ENCODE assay signal across 8 cellular contexts in the genomic region with DNA sequence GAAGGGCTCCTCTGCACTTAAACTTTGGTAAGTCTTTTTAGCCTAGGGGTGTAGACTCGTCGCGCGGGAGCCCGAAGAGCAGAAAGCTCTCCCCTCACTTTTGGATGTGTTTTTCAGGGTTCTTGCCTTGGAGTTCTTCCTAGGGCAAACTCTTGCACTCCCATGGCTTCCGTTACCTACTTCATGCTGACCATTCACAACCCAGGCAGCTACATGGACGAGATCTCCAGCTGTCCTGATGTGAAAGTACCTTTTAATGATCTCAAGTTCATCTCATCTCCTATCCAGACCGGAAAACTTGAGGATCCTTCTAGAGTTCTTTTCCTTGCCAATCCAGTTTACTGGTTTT. TPM values are rescaled to one million over a fixed set of nuclear protein-coding genes. Genes with fewer than 3 reads are reported as not detected.
DNase-seq lines count a peak whose midpoint lies in the region; ATAC-seq and TF ChIP-seq lines count a peak whose summit lies in the region.

No MANE protein-coding gene starts in this region.

- peak overlapping the region; percentile 89 for H3K4me2 ChIP-seq in GM23338

- no peaks in the 10 kb centered on the region for H3K9me3 Mint-ChIP-seq in GM23338

- H3K27ac Mint-ChIP-seq in GM23338 = peak overlapping the region; percentile 97

- H3K9me2 ChIP-seq in GM23338 (ENCODE audit: insufficient read depth) = no peaks in the 10 kb centered on the region

- TF ChIP-seq EP300 in sigmoid colon (IDR thresholded peaks at IDR 0.05) = no peak

- H3F3A ChIP-seq in GM23338 (replicated peaks; ENCODE audit: low read depth) = no peaks in the 10 kb centered on the region; the same call in 1 of the 2 replicates

- H3K4me1 ChIP-seq in GM23338 (ENCODE audit: insufficient read depth) (peaks cover 19% of the 10 kb centered on the region), SJCRH30 (no peaks in the 10 kb centered on the region), sigmoid colon (peaks cover 0 to 41% (median 34%) of the 10 kb centered on the region in 4 donors)

- no peak for TF ChIP-seq POLR2A in sigmoid colon (IDR thresholded peaks at IDR 0.05)

- intact Hi-C loops in sigmoid colon (cut with DNase I) = no loop called here

- peaks cover 92% of the 10 kb centered on the region for H3K79me2 ChIP-seq in GM23338 (replicated peaks; ENCODE audit: insufficient read depth)

- peaks cover 4% of the 10 kb centered on the region; the same call in 1 of the 2 replicates for H3K36me3 ChIP-seq in GM23338 (ENCODE audit: insufficient read depth)
- peaks cover 7% of the 10 kb centered on the region; the same call in 1 of the 2 replicates for H3K36me3 ChIP-seq in SJCRH30
- peaks cover 0 to 6% (median 2%) of the 10 kb centered on the region in 4 donors for H3K36me3 ChIP-seq in sigmoid colon

- ATAC-seq in GM23338 = no peak
- no peak for ATAC-seq in GM18861 (IDR thresholded peaks at IDR 0.05; ENCODE audit: unreplicated experiment)
- no peak for ATAC-seq in GM19452 (IDR thresholded peaks at IDR 0.05; ENCODE audit: unreplicated experiment)

- H3K4me3 ChIP-seq in GM23338 (peak overlapping the region; percentile 86), SJCRH30 (peak overlapping the region; percentile 95), fibroblast of villous mesenchyme (ENCODE audit: low read depth, low read length) (peak overlapping the region; percentile 86), sigmoid colon (peak overlapping the region; percentile 80 to 93 (median 90))

- H3K4me1 Mint-ChIP-seq in GM23338 = peaks cover 5% of the 10 kb centered on the region; the same call in 2 of the 3 replicates

- H3K9me3 ChIP-seq in SJCRH30 (replicated peaks) = no peaks in the 10 kb centered on the region
- H3K9me3 ChIP-seq in sigmoid colon = no peaks in the 10 kb centered on the region

- H2AFZ ChIP-seq in GM23338 = no peak overlapping the region

- H3K27me3 ChIP-seq in GM23338 (ENCODE audit: insufficient read depth) (no peaks in the 10 kb centered on the region), SJCRH30 (no peaks in the 10 kb centered on the region), sigmoid colon (no peaks in the 10 kb centered on the region)

- H3K4me3 Mint-ChIP-seq in GM23338 = no peak overlapping the region; the same call in 2 of the 3 replicates

- TF ChIP-seq CTCF in GM23338 (conservative IDR thresholded peaks at IDR 0.05; ENCODE audit: low read depth in 2 of 2) = no peak
- TF ChIP-seq CTCF in fibroblast of villous mesenchyme (IDR thresholded peaks at IDR 0.05; ENCODE audit: insufficient read depth, low read depth, low read length) = no peak
- TF ChIP-seq CTCF in sigmoid colon (IDR thresholded peaks at IDR 0.05) = no peak

- DNase-seq in GM23338 (ENCODE audit: low spot score) = no peak
- DNase-seq in SJCRH30 = no peak
- no peak for DNase-seq in fibroblast of villous mesenchyme (ENCODE audit: low read depth)
- no peak for DNase-seq in sigmoid colon
- DNase-seq in NCI-H1092 (lab: John Stamatoyannopoulos, UW) = no peak
- no peak for DNase-seq in activated gamma-delta T cell (lab: John Stamatoyannopoulos, UW)

- H3K36me3 Mint-ChIP-seq in GM23338 (ENCODE audit: low read depth) = peaks cover 10% of the 10 kb centered on the region

- H4K20me1 ChIP-seq in GM23338 (replicated peaks; ENCODE audit: insufficient read depth) = peaks cover 19% of the 10 kb centered on the region

- 0 to 1% methylated on average over 8 of the region's 8 CpGs for WGBS in sigmoid colon, 2 donors

- H3K27ac ChIP-seq in GM23338 (ENCODE audit: low read depth) = peak overlapping the region; percentile 84; the same call in 1 of the 2 replicates
- H3K27ac ChIP-seq in SJCRH30 = peak overlapping the region; percentile 86
- H3K27ac ChIP-seq in sigmoid colon = peak overlapping the region; percentile 77 to 90 (median 89)

- peaks cover 2% of the 10 kb centered on the region for H3K27me3 Mint-ChIP-seq in GM23338 (ENCODE audit: insufficient read depth, low read depth, poor library complexity)

TF ChIP-seq in GM23338, 12 proteins besides CTCF, POLR2A, EP300 and RAD21:
- no peak for TF ChIP-seq EZH2 (IDR thresholded peaks at IDR 0.05; ENCODE audit: low read depth, unreplicated experiment)
- TF ChIP-seq ZNF331 (CRISPR knock-in tag; IDR thresholded peaks at IDR 0.05; ENCODE audit: low read depth) = no peak
- TF ChIP-seq ZNF114 (CRISPR knock-in tag; IDR thresholded peaks at IDR 0.05) = no peak
- TF ChIP-seq ETS1 (IDR thresholded peaks at IDR 0.05) = no peak
- TF ChIP-seq, protein P1, sequence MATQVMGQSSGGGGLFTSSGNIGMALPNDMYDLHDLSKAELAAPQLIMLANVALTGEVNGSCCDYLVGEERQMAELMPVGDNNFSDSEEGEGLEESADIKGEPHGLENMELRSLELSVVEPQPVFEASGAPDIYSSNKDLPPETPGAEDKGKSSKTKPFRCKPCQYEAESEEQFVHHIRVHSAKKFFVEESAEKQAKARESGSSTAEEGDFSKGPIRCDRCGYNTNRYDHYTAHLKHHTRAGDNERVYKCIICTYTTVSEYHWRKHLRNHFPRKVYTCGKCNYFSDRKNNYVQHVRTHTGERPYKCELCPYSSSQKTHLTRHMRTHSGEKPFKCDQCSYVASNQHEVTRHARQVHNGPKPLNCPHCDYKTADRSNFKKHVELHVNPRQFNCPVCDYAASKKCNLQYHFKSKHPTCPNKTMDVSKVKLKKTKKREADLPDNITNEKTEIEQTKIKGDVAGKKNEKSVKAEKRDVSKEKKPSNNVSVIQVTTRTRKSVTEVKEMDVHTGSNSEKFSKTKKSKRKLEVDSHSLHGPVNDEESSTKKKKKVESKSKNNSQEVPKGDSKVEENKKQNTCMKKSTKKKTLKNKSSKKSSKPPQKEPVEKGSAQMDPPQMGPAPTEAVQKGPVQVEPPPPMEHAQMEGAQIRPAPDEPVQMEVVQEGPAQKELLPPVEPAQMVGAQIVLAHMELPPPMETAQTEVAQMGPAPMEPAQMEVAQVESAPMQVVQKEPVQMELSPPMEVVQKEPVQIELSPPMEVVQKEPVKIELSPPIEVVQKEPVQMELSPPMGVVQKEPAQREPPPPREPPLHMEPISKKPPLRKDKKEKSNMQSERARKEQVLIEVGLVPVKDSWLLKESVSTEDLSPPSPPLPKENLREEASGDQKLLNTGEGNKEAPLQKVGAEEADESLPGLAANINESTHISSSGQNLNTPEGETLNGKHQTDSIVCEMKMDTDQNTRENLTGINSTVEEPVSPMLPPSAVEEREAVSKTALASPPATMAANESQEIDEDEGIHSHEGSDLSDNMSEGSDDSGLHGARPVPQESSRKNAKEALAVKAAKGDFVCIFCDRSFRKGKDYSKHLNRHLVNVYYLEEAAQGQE (IDR thresholded peaks at IDR 0.05; ENCODE audit: unreplicated experiment) = no peak
- no peak for TF ChIP-seq STAT1 (IDR thresholded peaks at IDR 0.05; ENCODE audit: unreplicated experiment)
- TF ChIP-seq EZH2phosphoT487 (IDR thresholded peaks at IDR 0.05; ENCODE audit: unreplicated experiment) = no peak
- TF ChIP-seq POLR2AphosphoS5 (IDR thresholded peaks at IDR 0.05; ENCODE audit: low read depth) = no peak
- TF ChIP-seq JUNB (IDR thresholded peaks at IDR 0.05; ENCODE audit: unreplicated experiment) = no peak

RNA-seq across cellular contexts. Expression of gene ZBTB26, which starts 0.5 kb away (rescaled TPM):
- 9.0 and 9.7 TPM in 2 replicates for total RNA-seq in GM23338 (2014; rRNA removed; shearing (Covaris generic))
- polyA plus RNA-seq in GM23338 (2016; fragmentation: Nextera tagmentation; extraction: Ambion mirVana) = 2.7 and 3.0 TPM in 2 replicates
- total RNA-seq in SJCRH30 (2014; rRNA removed; shearing (Covaris generic)) = 10.0 and 12.4 TPM in 2 replicates
- 3.5 and 4.3 TPM in 2 replicates for total RNA-seq in fibroblast of villous mesenchyme
- total RNA-seq in sigmoid colon = 10 to 100 TPM in 3 of 4 donors, 1 to 10 TPM in 1; 9.2 to 13.3 (median 11.4) TPM
- polyA plus RNA-seq in sigmoid colon = 1 to 10 TPM; 1.4 to 3.6 (median 3.2) TPM

RNA-seq across cellular contexts. Expression of gene RABGAP1, which starts 9.0 kb away (rescaled TPM):
- total RNA-seq in GM23338 (2014; rRNA removed; shearing (Covaris generic)) = 33.9 and 34.0 TPM in 2 replicates
- polyA plus RNA-seq in GM23338 (2016; fragmentation: Nextera tagmentation; extraction: Ambion mirVana) (8.1 and 8.5 TPM in 2 replicates), sigmoid colon (10 to 100 TPM; 12.5 to 17.3 (median 15.0) TPM)
- total RNA-seq in SJCRH30 (2014; rRNA removed; shearing (Covaris generic)) = 52.9 and 57.4 TPM in 2 replicates
- total RNA-seq in fibroblast of villous mesenchyme (47.4 and 60.9 TPM in 2 replicates), sigmoid colon (100 to 1,000 TPM in 2 of 4 donors, 10 to 100 TPM in 2; 90.6 to 110 (median 98.9) TPM)

RNA-seq across cellular contexts. Expression of gene ZBTB6, which starts 18.7 kb away (rescaled TPM):
- 12.7 and 16.9 TPM in 2 replicates for total RNA-seq in GM23338 (2014; rRNA removed; shearing (Covaris generic))
- polyA plus RNA-seq in GM23338 (2016; fragmentation: Nextera tagmentation; extraction: Ambion mirVana) (3.2 and 4.0 TPM in 2 replicates), sigmoid colon (1 to 10 TPM; 3.0 to 4.4 (median 4.4) TPM)
- total RNA-seq in SJCRH30 (2014; rRNA removed; shearing (Covaris generic)) = 26.2 and 27.0 TPM in 2 replicates
- total RNA-seq in fibroblast of villous mesenchyme (11.6 and 20.3 TPM in 2 replicates), sigmoid colon (10 to 100 TPM in 2 of 4 donors, 1 to 10 TPM in 2; 7.1 to 14.5 (median 10.3) TPM)

RNA-seq across cellular contexts. Expression of gene RC3H2, which starts 26.7 kb away (rescaled TPM):
- total RNA-seq in GM23338 (2014; rRNA removed; shearing (Covaris generic)) = 37.5 and 42.1 TPM in 2 replicates
- polyA plus RNA-seq in GM23338 (2016; fragmentation: Nextera tagmentation; extraction: Ambion mirVana) (20.6 and 24.9 TPM in 2 replicates), sigmoid colon (10 to 100 TPM; 11.4 to 13.1 (median 12.0) TPM)
- 84.7 and 91.0 TPM in 2 replicates for total RNA-seq in SJCRH30 (2014; rRNA removed; shearing (Covaris generic))
- total RNA-seq in fibroblast of villous mesenchyme (52.8 and 67.8 TPM in 2 replicates), sigmoid colon (10 to 100 TPM; 43.8 to 49.5 (median 46.8) TPM)
